8 cellular contexts compared by ENCODE assay signal in genomic region chr7:111735661-111736323, GRCh38.
DNase-seq lines count a peak whose midpoint lies in the region; ATAC-seq lines count a peak whose summit lies in the region.

No MANE protein-coding gene starts in this region.

- H3K4me3 Mint-ChIP-seq in activated T-helper 1 cell treated with anti-CD3 and anti-CD28 coated beads, Interleukin-12 subunit alpha, Interleukin-12 subunit beta, Interleukin-2, Interleukin-4 antibody, amounts not matched to agents 30 ng/mL and 10 ng/mL and 1 ng/mL, durations not matched to agents 14 hours and 24 hours and 36 hours = no peak overlapping the region

- H3K36me3 ChIP-seq in trophoblast cell (ENCODE audit: control insufficient read depth in 1 of 2, insufficient read depth in 2 of 2, low read length in 2 of 2) = peaks cover 3 to 5% of the 10 kb centered on the region in 2 experiments

- H3K4me2 ChIP-seq in trophoblast cell (ENCODE audit: low read length) = no peak overlapping the region

- no peaks in the 10 kb centered on the region for H3K9me3 ChIP-seq in trophoblast cell (ENCODE audit: insufficient read depth, low read depth, low read length)

- H2AK5ac ChIP-seq in trophoblast cell (ENCODE audit: low read length) = no peak overlapping the region

- H3K9ac ChIP-seq in trophoblast cell (ENCODE audit: low read length) = no peak overlapping the region

- no peak overlapping the region for H4K8ac ChIP-seq in trophoblast cell (ENCODE audit: low read depth, low read length)

- H3K27ac Mint-ChIP-seq in activated T-helper 1 cell treated with anti-CD3 and anti-CD28 coated beads, Interleukin-12 subunit alpha, Interleukin-12 subunit beta, Interleukin-2, Interleukin-4 antibody, amounts not matched to agents 30 ng/mL and 10 ng/mL and 1 ng/mL, durations not matched to agents 14 hours and 24 hours and 36 hours = no peak overlapping the region

- no peaks in the 10 kb centered on the region for H3K9me3 Mint-ChIP-seq in activated T-helper 1 cell treated with anti-CD3 and anti-CD28 coated beads, Interleukin-12 subunit alpha, Interleukin-12 subunit beta, Interleukin-2, Interleukin-4 antibody, amounts not matched to agents 30 ng/mL and 10 ng/mL and 1 ng/mL, durations not matched to agents 14 hours and 24 hours and 36 hours

- no peak overlapping the region for H2BK5ac ChIP-seq in trophoblast cell (ENCODE audit: low read depth, low read length, poor library complexity)

- peak; percentile 76 for DNase-seq in DMS79 treated with DMSO at 0.1 percent for 48 hours (lab: John Stamatoyannopoulos, UW)
- DNase-seq in Jurkat, Clone E6-1 (ENCODE audit: low read depth, low spot score) = peak; percentile 60
- DNase-seq in OCI-M2 (lab: John Stamatoyannopoulos, UW; ENCODE audit: unreplicated experiment) = peak; percentile 70
- DNase-seq in activated T-helper 1 cell treated with anti-CD3 and anti-CD28 coated beads, Interleukin-12 subunit alpha, Interleukin-12 subunit beta, Interleukin-2, Interleukin-4 antibody, amounts not matched to agents 30 ng/mL and 10 ng/mL and 1 ng/mL, durations not matched to agents 14 hours and 24 hours and 36 hours (ENCODE audit: low spot score) = peak; percentile 29
- DNase-seq in foreskin melanocyte = peak; percentile 67
- DNase-seq in trophoblast cell = peak; percentile 65 to 92

- no peak overlapping the region for H2AFZ ChIP-seq in trophoblast cell (ENCODE audit: insufficient read depth, low read length, poor library complexity)

- no peaks in the 10 kb centered on the region for H3K27me3 ChIP-seq in trophoblast cell (ENCODE audit: insufficient read depth, low read length)

- no peaks in the 10 kb centered on the region for H3K27me3 Mint-ChIP-seq in activated T-helper 1 cell treated with anti-CD3 and anti-CD28 coated beads, Interleukin-12 subunit alpha, Interleukin-12 subunit beta, Interleukin-2, Interleukin-4 antibody, amounts not matched to agents 30 ng/mL and 10 ng/mL and 1 ng/mL, durations not matched to agents 14 hours and 24 hours and 36 hours (ENCODE audit: insufficient read depth)

- WGBS in trophoblast cell (ENCODE audit: extremely low coverage, insufficient coverage, insufficient read length) = no CpG with 5 or more reads among the region's 7 CpGs

- H3K27ac ChIP-seq in trophoblast cell (ENCODE audit: low read depth, low read length) = no peak overlapping the region

- H3K4me1 ChIP-seq in trophoblast cell (ENCODE audit: control insufficient read depth in 1 of 2, insufficient read depth in 2 of 2, low read length in 2 of 2) = no peaks in the 10 kb centered on the region

- no peak overlapping the region for H2BK120ac ChIP-seq in trophoblast cell (ENCODE audit: insufficient read depth, low read length, poor library complexity)

- ATAC-seq in GM21515 (IDR thresholded peaks at IDR 0.05; ENCODE audit: unreplicated experiment) (peak; percentile 73), HG02970 (IDR thresholded peaks at IDR 0.05; ENCODE audit: low FRiP score, unreplicated experiment) (no peak)

- H3K4ac ChIP-seq in trophoblast cell (ENCODE audit: low read depth, low read length) = no peak overlapping the region

- intact Hi-C loops in activated T-helper 1 cell treated with anti-CD3 and anti-CD28 coated beads, Interleukin-12 subunit alpha, Interleukin-12 subunit beta, Interleukin-2, Interleukin-4 antibody, amounts not matched to agents 30 ng/mL and 10 ng/mL and 1 ng/mL, durations not matched to agents 14 hours and 24 hours and 36 hours (cut with micrococcal nuclease) = loop anchor here (1.0 to 5.0 kb wide), 4 partner anchors 249 to 1891 kb away; partner anchors contain the start of gene LRRN3

- H3K4me3 ChIP-seq in Jurkat, Clone E6-1 (ENCODE audit: low read length) = no peak overlapping the region
- H3K4me3 ChIP-seq in trophoblast cell (ENCODE audit: low read depth, low read length) = no peak overlapping the region

- H2BK12ac ChIP-seq in trophoblast cell (ENCODE audit: low read length) = no peak overlapping the region

- no peaks in the 10 kb centered on the region for H3K4me1 Mint-ChIP-seq in activated T-helper 1 cell treated with anti-CD3 and anti-CD28 coated beads, Interleukin-12 subunit alpha, Interleukin-12 subunit beta, Interleukin-2, Interleukin-4 antibody, amounts not matched to agents 30 ng/mL and 10 ng/mL and 1 ng/mL, durations not matched to agents 14 hours and 24 hours and 36 hours (ENCODE audit: low read depth)

- H3K14ac ChIP-seq in trophoblast cell (ENCODE audit: low read length) = no peak overlapping the region

- no peaks in the 10 kb centered on the region for H3K79me2 ChIP-seq in trophoblast cell (ENCODE audit: control insufficient read depth, insufficient read depth, low read length, poor library complexity)

- H4K12ac ChIP-seq in trophoblast cell (ENCODE audit: low read depth, low read length) = no peak overlapping the region

- no peaks in the 10 kb centered on the region for H3K36me3 Mint-ChIP-seq in activated T-helper 1 cell treated with anti-CD3 and anti-CD28 coated beads, Interleukin-12 subunit alpha, Interleukin-12 subunit beta, Interleukin-2, Interleukin-4 antibody, amounts not matched to agents 30 ng/mL and 10 ng/mL and 1 ng/mL, durations not matched to agents 14 hours and 24 hours and 36 hours (ENCODE audit: low read depth)

- H4K91ac ChIP-seq in trophoblast cell (ENCODE audit: low read depth, low read length) = no peak overlapping the region

- no peak overlapping the region for H3K23ac ChIP-seq in trophoblast cell (ENCODE audit: low read length)

- no peaks in the 10 kb centered on the region for H3K79me1 ChIP-seq in trophoblast cell (ENCODE audit: low read length)

- H3K18ac ChIP-seq in trophoblast cell (ENCODE audit: low read length) = no peak overlapping the region
